8 cellular contexts compared by ENCODE assay signal in the genomic region with DNA sequence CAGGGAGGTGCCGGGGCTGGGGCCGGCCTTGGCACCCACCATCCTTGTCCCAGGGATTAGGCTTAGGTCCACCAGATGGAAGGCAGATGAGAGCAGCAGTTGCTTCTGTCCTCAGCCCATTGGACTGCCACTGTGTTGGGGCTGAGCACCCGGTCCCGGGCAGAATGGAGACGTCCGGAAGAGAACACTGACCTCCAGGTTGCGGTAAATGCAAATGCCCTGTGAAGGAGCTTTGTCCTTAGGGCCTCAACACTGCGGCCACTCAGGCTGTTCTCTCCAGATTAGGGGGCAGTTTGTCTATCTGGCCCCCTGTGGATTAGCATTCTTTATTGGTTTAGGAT. TPM values are rescaled to one million over a fixed set of nuclear protein-coding genes. Genes with fewer than 3 reads are reported as not detected.
A peak's percentile ranks its signal among the peaks of the same experiment; 100 is the strongest.
DNase-seq lines count a peak whose midpoint lies in the region; ATAC-seq and TF ChIP-seq lines count a peak whose summit lies in the region.

TSS of gene SERINC4 (minus strand) at position 276 of the 341 bp plus-strand sequence. CDS start at position 42, 234 bp downstream.

- peak within 1 kb of the TSS; percentile 99 for H3K4me2 ChIP-seq in mesendoderm (ENCODE audit: low read length)

- no peak within 1 kb of the TSS for H4K8ac ChIP-seq in mesendoderm (ENCODE audit: low read depth, low read length)

- TF ChIP-seq CTCF in vagina (IDR thresholded peaks at IDR 0.05) = no peak

- peaks cover 11% of the 10 kb centered on the region for H3K79me2 ChIP-seq in mesendoderm (ENCODE audit: control insufficient read depth, insufficient read depth, low read length)

- H3K4me1 ChIP-seq in mesendoderm (ENCODE audit: control insufficient read depth, low read depth, low read length) (peaks cover 15% of the 10 kb centered on the region), vagina (peaks cover 51% of the 10 kb centered on the region)

- peaks cover under 1% of the 10 kb centered on the region for H3K36me3 ChIP-seq in mesendoderm (ENCODE audit: control insufficient read depth, insufficient read depth, low read length)
- peaks cover 0 to 34% of the 10 kb centered on the region in 2 donors for H3K36me3 ChIP-seq in vagina

- H3K9me3 ChIP-seq in vagina = no peaks in the 10 kb centered on the region

- WGBS in mesendoderm (ENCODE audit: extremely low coverage, insufficient coverage, low lambda C conversion rate) = no CpG with 5 or more reads among the region's 8 CpGs

- H3K36me3 Mint-ChIP-seq in activated naive CD4-positive, alpha-beta T cell treated with anti-CD3 and anti-CD28 coated beads, Interleukin-2, amount 10 ng/mL, durations not matched to agents 7 days and 5 days = peaks cover 65% of the 10 kb centered on the region

- H3K27me3 ChIP-seq in mesendoderm (ENCODE audit: insufficient read depth, low read length, poor library complexity) = no peaks in the 10 kb centered on the region
- H3K27me3 ChIP-seq in vagina = no peaks in the 10 kb centered on the region

- no peak within 1 kb of the TSS for H4K5ac ChIP-seq in mesendoderm (ENCODE audit: low read length)

- H3K18ac ChIP-seq in mesendoderm (ENCODE audit: low read length) = peak within 1 kb of the TSS; percentile 11

- peak within 1 kb of the TSS; percentile 85 for H2AK5ac ChIP-seq in mesendoderm (ENCODE audit: low read length)

- no peaks in the 10 kb centered on the region for H3K9me3 Mint-ChIP-seq in activated naive CD4-positive, alpha-beta T cell treated with anti-CD3 and anti-CD28 coated beads, Interleukin-2, amount 10 ng/mL, durations not matched to agents 7 days and 5 days

- peak within 1 kb of the TSS; percentile 98 for H3K4me3 Mint-ChIP-seq in activated naive CD4-positive, alpha-beta T cell treated with anti-CD3 and anti-CD28 coated beads, Interleukin-2, amount 10 ng/mL, durations not matched to agents 7 days and 5 days

- no peak for DNase-seq in activated naive CD4-positive, alpha-beta T cell treated with anti-CD3 and anti-CD28 coated beads, Interleukin-2, amount 10 ng/mL, durations not matched to agents 7 days and 5 days
- DNase-seq in activated naive CD4-positive, alpha-beta T cell treated with anti-CD3 and anti-CD28 coated beads, Interleukin-2, amount 50 U/mL, for 16 hours = no peak
- peak in 4 of 61 donors; percentile 12 to 56 (median 32) for DNase-seq in caudate nucleus (lab: John Stamatoyannopoulos, UW)
- DNase-seq in mesendoderm = no peak
- DNase-seq in vagina (ENCODE audit: extremely low spot score in 2 of 2) = no peak
- no peak for DNase-seq in kidney glomerular epithelial cell (lab: John Stamatoyannopoulos, UW)

- CTCF ChIA-PET in activated naive CD4-positive, alpha-beta T cell treated with anti-CD3 and anti-CD28 coated beads, Interleukin-2, amount 10 ng/mL, durations not matched to agents 7 days and 5 days (lab: Charles Lee) = interaction anchor here (1.2 kb wide), 1 partner anchor 10 kb away, joined by 7 read pairs; no protein-coding TSS in a partner anchor

- intact Hi-C loops in vagina (cut with DNase I) = no loop called here

- no peak for TF ChIP-seq POLR2A in vagina (IDR thresholded peaks at IDR 0.05)

- H3K4me1 Mint-ChIP-seq in activated naive CD4-positive, alpha-beta T cell treated with anti-CD3 and anti-CD28 coated beads, Interleukin-2, amount 10 ng/mL, durations not matched to agents 7 days and 5 days = peaks cover 51% of the 10 kb centered on the region

- no peak within 1 kb of the TSS for H2BK120ac ChIP-seq in mesendoderm (ENCODE audit: low read depth, low read length)

- peak within 1 kb of the TSS; percentile 97 for H3K4me3 ChIP-seq in mesendoderm (ENCODE audit: low read length)
- H3K4me3 ChIP-seq in vagina = peak within 1 kb of the TSS; percentile 71 to 85

- ATAC-seq in HG03108 (IDR thresholded peaks at IDR 0.05; ENCODE audit: unreplicated experiment) = no peak
- ATAC-seq in GM19463 (IDR thresholded peaks at IDR 0.05; ENCODE audit: unreplicated experiment) = no peak

- peak within 1 kb of the TSS; percentile 97 for H3K56ac ChIP-seq in mesendoderm (ENCODE audit: low read length)

- peak within 1 kb of the TSS; percentile 97 for H3K9ac ChIP-seq in mesendoderm (ENCODE audit: low read length)

- no peaks in the 10 kb centered on the region for H3K27me3 Mint-ChIP-seq in activated naive CD4-positive, alpha-beta T cell treated with anti-CD3 and anti-CD28 coated beads, Interleukin-2, amount 10 ng/mL, durations not matched to agents 7 days and 5 days

- peak within 1 kb of the TSS; percentile 94 for H3K27ac Mint-ChIP-seq in activated naive CD4-positive, alpha-beta T cell treated with anti-CD3 and anti-CD28 coated beads, Interleukin-2, amount 10 ng/mL, durations not matched to agents 7 days and 5 days

- H2BK15ac ChIP-seq in mesendoderm (replicated peaks; ENCODE audit: low read depth) = no peak within 1 kb of the TSS

- H2BK5ac ChIP-seq in mesendoderm (ENCODE audit: low read length) = peak within 1 kb of the TSS; percentile 92

- no peak within 1 kb of the TSS for H3K4ac ChIP-seq in mesendoderm (ENCODE audit: low read depth, low read length)

- peaks cover 6% of the 10 kb centered on the region for H3K79me1 ChIP-seq in mesendoderm (ENCODE audit: low read length)

- H3K27ac ChIP-seq in caudate nucleus (ENCODE audit: low read depth, low read length) (peak within 1 kb of the TSS; percentile 99), mesendoderm (ENCODE audit: low read depth, low read length) (peak within 1 kb of the TSS; percentile 52), vagina (peak within 1 kb of the TSS; percentile 99)

- H3K23ac ChIP-seq in mesendoderm (ENCODE audit: low read length) = no peak within 1 kb of the TSS

RNA-seq across cellular contexts. Expression of gene SERINC4, which starts in this region (rescaled TPM):
- polyA plus RNA-seq in mesendoderm (2013, experiment 1 of 2) = 0.08 TPM
- polyA plus RNA-seq in mesendoderm (2013, experiment 2 of 2) = 0.10 TPM
- not detected for total RNA-seq in vagina
